Comparison of ENCODE assay signal across 1 cellular context in the genomic region with DNA sequence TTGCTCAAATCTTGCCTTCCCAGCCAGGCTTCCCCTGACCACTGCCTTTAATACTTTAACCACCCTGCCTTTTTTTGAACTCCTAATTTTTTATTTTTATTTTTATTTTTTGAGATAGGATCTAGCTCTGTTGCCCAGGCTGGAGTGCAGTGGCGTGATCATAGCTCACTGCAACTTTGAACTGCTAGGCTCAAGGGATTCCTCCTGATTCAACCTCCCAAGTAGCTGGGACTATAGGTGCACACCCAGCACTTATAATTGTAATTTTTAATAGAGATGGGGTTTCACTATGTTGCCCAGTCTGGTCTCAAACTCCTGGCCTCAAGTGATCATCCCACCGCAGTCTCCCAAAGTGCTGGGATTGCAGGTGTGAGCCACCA.
TF ChIP-seq lines count a peak whose summit lies in the region.

No MANE protein-coding gene starts in this region.

TF ChIP-seq in A549, 52 proteins besides CTCF, POLR2A, EP300 and RAD21 (continued from another document):
- TF ChIP-seq KDM1A (IDR thresholded peaks at IDR 0.05; ENCODE audit: low read depth) (no peak), MAZ (IDR thresholded peaks at IDR 0.05; ENCODE audit: borderline replicate concordance, low read depth, low read length) (no peak), MAFK (IDR thresholded peaks at IDR 0.05; ENCODE audit: partially characterized antibody) (no peak), CHD4 (IDR thresholded peaks at IDR 0.05; ENCODE audit: borderline replicate concordance) (no peak), GATA3 (IDR thresholded peaks at IDR 0.05; ENCODE audit: borderline replicate concordance) (no peak), PBX3 (IDR thresholded peaks at IDR 0.05) (no peak), JUN (IDR thresholded peaks at IDR 0.05) (no peak), TFCP2L1 (CRISPR knock-in tag; IDR thresholded peaks at IDR 0.05) (no peak), KDM5A (IDR thresholded peaks at IDR 0.05) (no peak)
TF ChIP-seq in A549: peak in this region for 0.
